Comparison of ENCODE assay signal across 3 cellular contexts in genomic region chr5:8675182-8675581, GRCh38.
"Had no signal": no experiment of that assay in that cellular context is flagged by ENCODE, and none has a peak within 500 bp of the region (broad histone marks: within the 10 kb centered on the region; RNA-seq: fewer than 3 reads in every experiment).

No MANE protein-coding gene starts in this region.

- H3K4me3 ChIP-seq: GM12878 had no signal

- ATAC-seq: GM12878 had no signal

- DNase-seq: GDM1, GF-D8 had no signal
